Comparison of ENCODE assay signal across 9 cellular contexts in genomic region chr1:85992756-85993155, GRCh38.
DNase-seq lines count a peak whose midpoint lies in the region; ATAC-seq and TF ChIP-seq lines count a peak whose summit lies in the region.
"Had no signal": no experiment of that assay in that cellular context is flagged by ENCODE, and none has a peak within 500 bp of the region (broad histone marks: within the 10 kb centered on the region; RNA-seq: fewer than 3 reads in every experiment).

No MANE protein-coding gene starts in this region.

- no peak overlapping the region for H3K27ac Mint-ChIP-seq in natural killer cell

- no peaks in the 10 kb centered on the region for H3K27me3 Mint-ChIP-seq in natural killer cell (ENCODE audit: low read depth in 2 of 2)

- intact Hi-C loops in head of caudate nucleus (cut with DNase I) (no loop called here), natural killer cell (cut with micrococcal nuclease) (no loop called here)

- no peak overlapping the region; the same call in 1 of the 2 replicates for H3K4me3 ChIP-seq in AG04450 (ENCODE audit: low read depth, low read length)
- H3K4me3 ChIP-seq in brain microvascular endothelial cell (ENCODE audit: low read depth, low read length): no peak overlapping the region
- H3K4me3 ChIP-seq: breast epithelium had no signal

- no peaks in the 10 kb centered on the region for H3K4me1 Mint-ChIP-seq in natural killer cell

- H3K4me3 Mint-ChIP-seq in natural killer cell: no peak overlapping the region

- H3K27me3 ChIP-seq in AG04450 (ENCODE audit: control insufficient read depth, insufficient read depth, low read length): no peaks in the 10 kb centered on the region
- H3K27me3 ChIP-seq in brain microvascular endothelial cell (replicated peaks): no peaks in the 10 kb centered on the region
- H3K27me3 ChIP-seq: breast epithelium had no signal

- H3K9me3 ChIP-seq in AG04450 (ENCODE audit: control insufficient read depth, insufficient read depth, low read length): no peaks in the 10 kb centered on the region
- H3K9me3 ChIP-seq: breast epithelium had no signal

- H3K9me3 Mint-ChIP-seq in natural killer cell: peaks cover 5 to 8% of the 10 kb centered on the region in 2 donors

- peak; percentile 79 for ATAC-seq in GM19455 (IDR thresholded peaks at IDR 0.05; ENCODE audit: unreplicated experiment)
- ATAC-seq in HG03378 (IDR thresholded peaks at IDR 0.05; ENCODE audit: unreplicated experiment): peak; percentile 58
- ATAC-seq in natural killer cell: no peak

- in situ Hi-C loops in brain microvascular endothelial cell (cut with HindIII; ENCODE audit: low pct_ligation_motif_present, low sequenced_read_pairs): no loop called here

- H3K36me3 ChIP-seq in brain microvascular endothelial cell (replicated peaks): no peaks in the 10 kb centered on the region
- H3K36me3 ChIP-seq: breast epithelium had no signal

- POLR2A ChIA-PET in AG04450 (lab: Yijun Ruan, JAX): interaction anchor here (0.6 kb wide), 1 partner anchor 374 kb away, joined by 12 read pairs; no protein-coding TSS in a partner anchor

- CTCF ChIA-PET in AG04450 (lab: Charles Lee): interaction anchor here (1.5 kb wide), 1 partner anchor 26 kb away, joined by 6 read pairs; no protein-coding TSS in a partner anchor

- H3K36me3 Mint-ChIP-seq in natural killer cell: no peaks in the 10 kb centered on the region

- DNase-seq in AG04450 (ENCODE audit: low read depth, low spot score): peak; percentile 27
- DNase-seq in brain microvascular endothelial cell: peak; percentile 6
- no peak for DNase-seq in head of caudate nucleus
- no peak for DNase-seq in activated CD8-positive, alpha-beta memory T cell treated with anti-CD3 and anti-CD28 coated beads, Interleukin-2, amount 50 U/mL, for 4 hours
- DNase-seq in GF-D8 (lab: John Stamatoyannopoulos, UW): no peak
- DNase-seq in natural killer cell: no peak

- H3K27ac ChIP-seq in AG04450 (ENCODE audit: low read depth, low read length): no peak overlapping the region
- H3K27ac ChIP-seq in brain microvascular endothelial cell: peak overlapping the region; percentile 41
- H3K27ac ChIP-seq: breast epithelium had no signal

- no peak for TF ChIP-seq CTCF in AG04450 (IDR thresholded peaks at IDR 0.05; ENCODE audit: low read depth, low read length)
- TF ChIP-seq CTCF in brain microvascular endothelial cell (IDR thresholded peaks at IDR 0.05; ENCODE audit: low read depth, low read length, missing control alignments): no peak
- TF ChIP-seq CTCF in natural killer cell (IDR thresholded peaks at IDR 0.05): no peak

Comparison
In these comparisons a context has a peak if more than half of its experiments do, and no peak if none do; other contexts are left out.
1. DNase-seq: peak in AG04450 (single experiment) and brain microvascular endothelial cell (single experiment); none in head of caudate nucleus (0 of 42), activated CD8-positive, alpha-beta memory T cell treated with anti-CD3 and anti-CD28 coated beads, Interleukin-2, amount 50 U/mL, for 4 hours (single experiment), GF-D8 (single experiment) and natural killer cell (single experiment).
2. ATAC-seq: peak in GM19455 (single experiment) and HG03378 (single experiment); none in natural killer cell (0 of 3).